In genomic region chr1:181142096-181143043, GRCh38 we compare ENCODE assay signal across 8 cellular contexts. TPM values are rescaled to one million over a fixed set of nuclear protein-coding genes. Genes with fewer than 3 reads are reported as not detected.
DNase-seq lines count a peak whose midpoint lies in the region; ATAC-seq, FAIRE-seq and TF ChIP-seq lines count a peak whose summit lies in the region.

No MANE protein-coding gene starts in this region.

- TF ChIP-seq CTCF in SK-N-SH (IDR thresholded peaks at IDR 0.05) (peak; percentile 99), glutamatergic neuron (IDR thresholded peaks at IDR 0.05; ENCODE audit: partially characterized antibody, unreplicated experiment) (peak; percentile 94), pancreas (IDR thresholded peaks at IDR 0.05) (peak; percentile 92 to 96 (median 94)), tibial artery (IDR thresholded peaks at IDR 0.05) (peak; percentile 94 to 98)

- DNase-seq in G401 (ENCODE audit: low spot score) (peak; percentile 90), HEK293T (ENCODE audit: extremely low spot score) (peak; percentile 97), NAMALWA (ENCODE audit: low spot score) (peak; percentile 93), SK-N-SH (peak; percentile 88), glutamatergic neuron (peak; percentile 97), pancreas (peak; percentile 70 to 97 (median 87)), tibial artery (peak; percentile 78 to 89)
- peak; percentile 91 for DNase-seq in activated naive CD4-positive, alpha-beta T cell treated with anti-CD3 and anti-CD28 coated beads, Interleukin-2, amount 50 U/mL, for 16 hours

- H3K9me3 Mint-ChIP-seq in glutamatergic neuron (ENCODE audit: unreplicated experiment), result peaks cover 11% of the 10 kb centered on the region

- H3K27me3 Mint-ChIP-seq in glutamatergic neuron (ENCODE audit: unreplicated experiment), result peaks cover 2% of the 10 kb centered on the region

- H3K36me3 ChIP-seq in SK-N-SH (replicated peaks in 1 of 2; ENCODE audit: control insufficient read depth in 1 of 2, insufficient read depth in 2 of 2, low read length in 1 of 2) (no peaks in the 10 kb centered on the region), pancreas (no peaks in the 10 kb centered on the region), tibial artery (no peaks in the 10 kb centered on the region)

- H3K4me1 ChIP-seq in SK-N-SH (ENCODE audit: control insufficient read depth in 1 of 2, insufficient read depth in 2 of 2, low read depth in 1 of 2, low read length in 1 of 2) (peaks cover 4 to 29% of the 10 kb centered on the region in 2 experiments; a peak in 3 of 4 replicates), pancreas (peaks cover 0 to 12% (median 0%) of the 10 kb centered on the region in 3 donors), tibial artery (peaks cover 0 to 32% (median 20%) of the 10 kb centered on the region in 4 donors)

- in situ Hi-C loops in G401 (cut with HindIII; ENCODE audit: low sequenced_read_pairs), result no loop called here

- CTCF ChIA-PET in HEK293T (lab: Yijun Ruan, JAX) (interaction anchor here (0.7 to 3.4 kb wide), 19 partner anchors 10 to 627 kb away, joined by 3 to 22 read pairs (median 4); partner anchors contain the start of gene MR1), SK-N-SH (lab: Yijun Ruan, JAX) (interaction anchor here (0.5 to 7.1 kb wide), 83 partner anchors 8 to 962 kb away, joined by 3 to 145 read pairs (median 4); partner anchors contain the start of genes IER5, MR1 and STX6)

- H2AFZ ChIP-seq in SK-N-SH (ENCODE audit: low read depth), result peak overlapping the region; percentile 54; the same call in 1 of the 2 replicates

- H3K79me2 ChIP-seq in SK-N-SH (ENCODE audit: insufficient read depth), result no peaks in the 10 kb centered on the region

- peak overlapping the region; percentile 81 for H3K4me3 Mint-ChIP-seq in glutamatergic neuron (ENCODE audit: unreplicated experiment)

- peak; percentile 98 for TF ChIP-seq RAD21 in SK-N-SH (IDR thresholded peaks at IDR 0.05; ENCODE audit: low read length)

- no peak for FAIRE-seq in pancreas (lab: Jason Lieb, UNC)

- whole genome bisulfite sequencing in SK-N-SH (ENCODE audit: low lambda C conversion rate), result 36% methylated on average over 24 of the region's 25 CpGs
- 8 to 9% methylated on average over 25 of the region's 25 CpGs for WGBS in pancreas, 2 donors

- H3K27ac Mint-ChIP-seq in glutamatergic neuron (ENCODE audit: unreplicated experiment), result peak overlapping the region; percentile 96

- H3F3A ChIP-seq in SK-N-SH (replicated peaks; ENCODE audit: insufficient read depth), result no peaks in the 10 kb centered on the region

- no peak overlapping the region for H3K9ac ChIP-seq in SK-N-SH

- no peaks in the 10 kb centered on the region for H3K27me3 ChIP-seq in SK-N-SH (ENCODE audit: insufficient read depth)
- H3K27me3 ChIP-seq in pancreas, result no peaks in the 10 kb centered on the region
- H3K27me3 ChIP-seq in tibial artery, result no peaks in the 10 kb centered on the region

- peaks cover 15% of the 10 kb centered on the region for H3K36me3 Mint-ChIP-seq in glutamatergic neuron (ENCODE audit: unreplicated experiment)

- H3K4me3 ChIP-seq in SK-N-SH (ENCODE audit: low read depth in 2 of 2, low read length in 1 of 2) (peak overlapping the region in 1 of 2 experiments; percentile 28; a peak in 1 of 4 replicates), pancreas (peak overlapping the region in 1 of 4 donors; percentile 30), tibial artery (peak overlapping the region; percentile 17 to 40)

- peaks cover 18% of the 10 kb centered on the region for H3K4me1 Mint-ChIP-seq in glutamatergic neuron (ENCODE audit: low read depth, unreplicated experiment)

- H3K27ac ChIP-seq in SK-N-SH (ENCODE audit: low read depth in 2 of 2, low read length in 1 of 2) (peak overlapping the region in 1 of 2 experiments; percentile 61; a peak in 2 of 4 replicates), pancreas (no peak overlapping the region), tibial artery (peak overlapping the region; percentile 48 to 49)

- TF ChIP-seq EP300 in SK-N-SH (IDR thresholded peaks at IDR 0.05; ENCODE audit: borderline replicate concordance in 1 of 2, low read depth in 1 of 2, low read length in 1 of 2), result no peak

- H3K4me2 ChIP-seq in SK-N-SH, result peak overlapping the region; percentile 47

- no peaks in the 10 kb centered on the region for H4K20me1 ChIP-seq in SK-N-SH (ENCODE audit: insufficient read depth)

- peak; percentile 93 to 99 (median 98) for ATAC-seq in pancreas

- POLR2A ChIA-PET in HEK293T (lab: Yijun Ruan, JAX) (interaction anchor here (1.0 to 3.3 kb wide), 8 partner anchors 11 to 640 kb away, joined by 3 to 15 read pairs (median 5); partner anchors contain the start of genes ACBD6 and STX6), SK-N-SH (lab: Yijun Ruan, JAX) (interaction anchor here (0.6 to 3.8 kb wide), 6 partner anchors 25 to 167 kb away, joined by 3 to 24 read pairs (median 6); partner anchors contain the start of gene IER5)

- intact Hi-C loops in pancreas (cut with DNase I) (loop anchor here in 1 of 3 donors (5.0 to 10.0 kb wide), 3 partner anchors 55 to 628 kb away; partner anchors contain the start of gene IER5), tibial artery (cut with DNase I; ENCODE audit: low total_unique reads) (loop anchor here (5.0 kb wide), 2 partner anchors 55 to 105 kb away; partner anchors contain the start of gene IER5)

- H3K9me3 ChIP-seq in SK-N-SH (no peaks in the 10 kb centered on the region), pancreas (no peaks in the 10 kb centered on the region), tibial artery (no peaks in the 10 kb centered on the region)

- no peaks in the 10 kb centered on the region for H3K9me2 ChIP-seq in SK-N-SH

TF ChIP-seq in HEK293T, 16 proteins besides CTCF, POLR2A, EP300 and RAD21:
- TF ChIP-seq ARNT (IDR thresholded peaks at IDR 0.05) (no peak), FOXM1 (IDR thresholded peaks at IDR 0.05; ENCODE audit: borderline replicate concordance) (peak; percentile 65; the same call in 1 of the 2 replicates), NFRKB (IDR thresholded peaks at IDR 0.05) (no peak)

TF ChIP-seq in SK-N-SH, 30 proteins besides CTCF, POLR2A, EP300 and RAD21:
- TF ChIP-seq SMC3 (IDR thresholded peaks at IDR 0.05; ENCODE audit: low read depth, low read length), result peak; percentile 99
- TF ChIP-seq USF1 (IDR thresholded peaks at IDR 0.05; ENCODE audit: borderline replicate concordance, low read depth), result no peak
- TF ChIP-seq TAF1 (IDR thresholded peaks at IDR 0.05; ENCODE audit: borderline replicate concordance, low read depth, low read length), result 0 out of 2 replicates have a peak, but pooled peaks have one; percentile 26
- no peak for TF ChIP-seq GATA2 (CRISPR knock-in tag; IDR thresholded peaks at IDR 0.05)
- no peak for TF ChIP-seq MXI1 (IDR thresholded peaks at IDR 0.05; ENCODE audit: low read depth, low read length)
- no peak for TF ChIP-seq RFX5 (IDR thresholded peaks at IDR 0.05; ENCODE audit: low read length)
- 0 out of 2 replicates have a peak, but pooled peaks have one; percentile 22 for TF ChIP-seq NRF1 (IDR thresholded peaks at IDR 0.05; ENCODE audit: low read depth, low read length)
- peak; percentile 47 for TF ChIP-seq CHD2 (IDR thresholded peaks at IDR 0.05; ENCODE audit: low read length, partially characterized antibody)
- no peak for TF ChIP-seq POLR2AphosphoS5 (IDR thresholded peaks at IDR 0.05; ENCODE audit: low read depth, low read length)
- no peak for TF ChIP-seq FOXJ3 (CRISPR knock-in tag; IDR thresholded peaks at IDR 0.05)
TF ChIP-seq in SK-N-SH: peak in this region for 4.

RNA-seq across cellular contexts. Expression of gene IER5, which starts 53.9 kb away (rescaled TPM):
- 30.5 and 37.9 TPM in 2 replicates for total RNA-seq in G401 (2014; rRNA removed; shearing (Covaris generic))
- polyA plus RNA-seq in SK-N-SH (2012; rRNA removed) (46.2 and 52.9 TPM in 2 replicates), pancreas (1 to 10 TPM; 2.3 to 2.8 TPM)
- polyA plus RNA-seq in SK-N-SH (2012; cell fraction: cytosol; rRNA removed), result 33.8 and 39.1 TPM in 2 replicates
- 64.9 and 69.1 TPM in 2 replicates for polyA plus RNA-seq in SK-N-SH (2012; cell fraction: nucleus; rRNA removed)
- total RNA-seq in glutamatergic neuron (ENCODE audit: unreplicated experiment) (8.8 TPM), pancreas (1 to 10 TPM; 2.6 to 6.8 (median 3.5) TPM)

Comparison
In these comparisons a context has a peak if more than half of its experiments do, and no peak if none do; other contexts are left out.
1. H3K27ac ChIP-seq: peak in tibial artery (2 of 2); none in pancreas (0 of 4).
2. Peak in every context shown above with its lines, with median percentiles within 50 percentile points of each other: DNase-seq and CTCF ChIP-seq.